In the genomic region with DNA sequence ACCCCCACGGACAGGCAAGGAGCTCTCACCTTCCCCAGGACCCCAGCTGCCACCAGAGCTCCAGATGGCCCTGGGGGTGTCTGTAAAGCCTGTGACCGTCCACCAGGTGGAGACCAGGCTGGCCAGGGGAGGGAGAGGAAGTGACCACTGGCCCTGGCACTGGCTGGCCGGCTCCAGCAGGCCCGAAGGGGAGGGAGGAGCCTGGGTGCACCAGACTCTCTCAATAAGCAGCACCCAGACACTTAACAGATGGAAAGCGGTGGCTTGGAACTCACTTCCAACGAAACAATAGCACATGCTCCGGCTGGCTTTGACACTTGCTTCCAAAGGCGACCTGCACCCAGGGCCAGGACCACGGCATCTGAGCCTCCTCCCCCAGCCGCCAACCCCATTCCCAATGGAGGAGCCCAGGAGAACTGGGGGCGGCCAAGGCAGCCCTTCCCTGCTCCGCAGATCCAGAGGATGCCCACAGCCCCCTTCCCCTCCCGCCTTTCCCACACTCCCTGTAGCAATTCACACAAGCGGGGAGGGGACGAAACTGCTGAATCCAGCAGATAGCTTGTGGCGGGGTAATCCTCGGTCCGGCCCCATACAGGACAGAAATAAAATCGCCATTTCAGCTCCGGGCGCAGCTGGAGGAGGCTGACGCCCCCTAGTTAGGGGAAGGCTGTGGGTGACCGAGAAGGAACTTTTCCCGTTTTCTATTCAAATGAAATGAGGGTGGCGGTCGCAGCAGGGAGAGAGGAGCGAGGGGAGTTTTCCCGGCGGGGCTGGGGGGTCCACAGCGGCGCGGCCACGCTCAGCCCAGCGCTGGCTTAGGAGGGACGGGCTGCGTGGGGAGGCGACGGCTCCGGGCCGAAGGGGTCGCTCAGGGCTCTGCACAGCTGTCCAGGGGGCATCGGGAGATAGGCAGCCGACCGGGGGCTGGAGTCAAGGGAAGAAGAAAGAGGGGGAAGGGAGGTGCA, we compare ENCODE assay signal across 8 cellular contexts. TPM values are rescaled to one million over a fixed set of nuclear protein-coding genes. Genes with fewer than 3 reads are reported as not detected.
DNase-seq lines count a peak whose midpoint lies in the region; ATAC-seq, FAIRE-seq and TF ChIP-seq lines count a peak whose summit lies in the region.

No MANE protein-coding gene starts in this region.

- peak overlapping the region; percentile 42 for H3K27ac Mint-ChIP-seq in activated T-helper 2 cell treated with anti-CD3 and anti-CD28 coated beads, Interferon-gamma antibody, Interleukin-2, Interleukin-4, amounts not matched to agents 10 μg/mL and 5 μg/mL and 100 μg/mL, durations not matched to agents 14 hours and 24 hours and 36 hours

- no peak overlapping the region for H3K27ac ChIP-seq in BLaER1
- H3K27ac ChIP-seq in HUES64 (ENCODE audit: low read depth, low read length), result peak overlapping the region; percentile 68
- H3K27ac ChIP-seq in heart right ventricle, result peak overlapping the region in 7 of 10 donors; percentile 14 to 73 (median 62)
- peak overlapping the region; percentile 11 to 73 (median 62) for H3K27ac ChIP-seq in pancreas

- ATAC-seq in heart right ventricle (peak; percentile 79 to 90 (median 86)), pancreas (peak; percentile 75 to 90 (median 86)), GM19455 (IDR thresholded peaks at IDR 0.05; ENCODE audit: unreplicated experiment) (no peak)

- peak overlapping the region; percentile 77 for H3K4me3 Mint-ChIP-seq in activated T-helper 2 cell treated with anti-CD3 and anti-CD28 coated beads, Interferon-gamma antibody, Interleukin-2, Interleukin-4, amounts not matched to agents 10 μg/mL and 5 μg/mL and 100 μg/mL, durations not matched to agents 14 hours and 24 hours and 36 hours (ENCODE audit: low read depth)

- no peak for DNase-seq in activated T-helper 2 cell treated with anti-CD3 and anti-CD28 coated beads, Interferon-gamma antibody, Interleukin-2, Interleukin-4, amounts not matched to agents 10 μg/mL and 5 μg/mL and 100 μg/mL, durations not matched to agents 14 hours and 24 hours and 36 hours (ENCODE audit: low spot score)
- DNase-seq in heart right ventricle, result peak; percentile 63 to 65
- peak; percentile 58 to 86 (median 74) for DNase-seq in pancreas
- DNase-seq in UCSD-AML1 (lab: John Stamatoyannopoulos, UW; ENCODE audit: unreplicated experiment), result no peak
- no peak for DNase-seq in KG1 (lab: John Stamatoyannopoulos, UW)

- H3K9me3 ChIP-seq in BLaER1, result no peaks in the 10 kb centered on the region
- H3K9me3 ChIP-seq in HUES64 (ENCODE audit: insufficient read depth, low read depth, low read length), result no peaks in the 10 kb centered on the region
- H3K9me3 ChIP-seq in heart right ventricle, result no peaks in the 10 kb centered on the region
- H3K9me3 ChIP-seq in pancreas, result no peaks in the 10 kb centered on the region

- H3K27me3 ChIP-seq in BLaER1, result peaks cover 78% of the 10 kb centered on the region
- no peaks in the 10 kb centered on the region; the same call in 1 of the 2 replicates for H3K27me3 ChIP-seq in HUES64 (ENCODE audit: insufficient read depth, low read length)
- peaks cover 0 to 56% (median 34%) of the 10 kb centered on the region in 7 donors for H3K27me3 ChIP-seq in heart right ventricle
- no peaks in the 10 kb centered on the region for H3K27me3 ChIP-seq in pancreas

- intact Hi-C loops in activated T-helper 2 cell treated with anti-CD3 and anti-CD28 coated beads, Interferon-gamma antibody, Interleukin-2, Interleukin-4, amounts not matched to agents 10 μg/mL and 5 μg/mL and 100 μg/mL, durations not matched to agents 14 hours and 24 hours and 36 hours (cut with micrococcal nuclease), result loop anchor here (5.0 kb wide), 2 partner anchors 164 to 179 kb away; no protein-coding TSS in a partner anchor
- intact Hi-C loops in heart right ventricle (cut with DNase I), result loop anchor here in 9 of 10 donors (2.0 to 10.0 kb wide), 7 partner anchors 58 to 166 kb away; no protein-coding TSS in a partner anchor
- intact Hi-C loops in pancreas (cut with DNase I), result no loop called here

- 5% methylated on average over 44 of the region's 44 CpGs for WGBS in HUES64
- WGBS in heart right ventricle, 2 donors, result 5 to 6% methylated on average over 41 to 44 of the region's 44 CpGs
- 13 to 17% methylated on average over 34 to 44 of the region's 44 CpGs for WGBS in pancreas, 2 donors

- TF ChIP-seq CTCF in heart right ventricle (IDR thresholded peaks at IDR 0.05), result peak; percentile 31 to 72 (median 58)
- peak; percentile 10 to 38 (median 22) for TF ChIP-seq CTCF in pancreas (IDR thresholded peaks at IDR 0.05)

- no peak for FAIRE-seq in pancreas (lab: Jason Lieb, UNC)

- no peaks in the 10 kb centered on the region for H3K9me3 Mint-ChIP-seq in activated T-helper 2 cell treated with anti-CD3 and anti-CD28 coated beads, Interferon-gamma antibody, Interleukin-2, Interleukin-4, amounts not matched to agents 10 μg/mL and 5 μg/mL and 100 μg/mL, durations not matched to agents 14 hours and 24 hours and 36 hours

- H3K4me1 Mint-ChIP-seq in activated T-helper 2 cell treated with anti-CD3 and anti-CD28 coated beads, Interferon-gamma antibody, Interleukin-2, Interleukin-4, amounts not matched to agents 10 μg/mL and 5 μg/mL and 100 μg/mL, durations not matched to agents 14 hours and 24 hours and 36 hours (ENCODE audit: low read depth), result peaks cover 8% of the 10 kb centered on the region

- H3K4me1 ChIP-seq in BLaER1, result peaks cover 48% of the 10 kb centered on the region
- H3K4me1 ChIP-seq in HUES64 (ENCODE audit: insufficient read depth, low read length), result peaks cover 37% of the 10 kb centered on the region
- H3K4me1 ChIP-seq in heart right ventricle, result peaks cover 0 to 39% (median 27%) of the 10 kb centered on the region in 9 donors
- peaks cover 0 to 9% (median 3%) of the 10 kb centered on the region in 3 donors for H3K4me1 ChIP-seq in pancreas

- no peaks in the 10 kb centered on the region for H3K36me3 Mint-ChIP-seq in activated T-helper 2 cell treated with anti-CD3 and anti-CD28 coated beads, Interferon-gamma antibody, Interleukin-2, Interleukin-4, amounts not matched to agents 10 μg/mL and 5 μg/mL and 100 μg/mL, durations not matched to agents 14 hours and 24 hours and 36 hours (ENCODE audit: low read depth)

- H4K20me1 ChIP-seq in BLaER1, result peaks cover 71% of the 10 kb centered on the region

- no peak overlapping the region for H3K9ac ChIP-seq in BLaER1
- peak overlapping the region; percentile 73 for H3K9ac ChIP-seq in HUES64 (ENCODE audit: low read depth, low read length)

- H3K4me3 ChIP-seq in BLaER1 (no peak overlapping the region), HUES64 (ENCODE audit: low read length) (peak overlapping the region; percentile 85), heart right ventricle (peak overlapping the region in 9 of 10 donors; percentile 7 to 74 (median 60)), pancreas (peak overlapping the region in 2 of 4 donors; percentile 45 to 48)

- H3K36me3 ChIP-seq in BLaER1 (no peaks in the 10 kb centered on the region), HUES64 (ENCODE audit: insufficient read depth, low read length) (no peaks in the 10 kb centered on the region), heart right ventricle (no peaks in the 10 kb centered on the region), pancreas (no peaks in the 10 kb centered on the region)

- H3K4me2 ChIP-seq in BLaER1, result peak overlapping the region; percentile 59

- peaks cover 29% of the 10 kb centered on the region for H3K27me3 Mint-ChIP-seq in activated T-helper 2 cell treated with anti-CD3 and anti-CD28 coated beads, Interferon-gamma antibody, Interleukin-2, Interleukin-4, amounts not matched to agents 10 μg/mL and 5 μg/mL and 100 μg/mL, durations not matched to agents 14 hours and 24 hours and 36 hours (ENCODE audit: low read depth)

RNA-seq across cellular contexts. Expression of a gene that starts 0.6 kb away (rescaled TPM):
- 25.6 TPM for polyA plus RNA-seq in HUES64 (2013, experiment 1 of 2)
- polyA plus RNA-seq in HUES64 (2013, experiment 2 of 2), result 34.4 TPM
- total RNA-seq in activated T-helper 2 cell treated with anti-CD3 and anti-CD28 coated beads, Interferon-gamma antibody, Interleukin-2, Interleukin-4, amounts not matched to agents 10 μg/mL and 5 μg/mL and 100 μg/mL, durations not matched to agents 14 hours and 24 hours and 36 hours, result 16.6 and 17.5 TPM in 2 replicates
- total RNA-seq in heart right ventricle (1 to 10 TPM; 1.2 to 5.0 (median 1.9) TPM), pancreas (1 to 10 TPM; 1.2 to 6.2 (median 4.3) TPM)
- polyA plus RNA-seq in heart right ventricle (1 to 10 TPM; 4.3 to 7.0 TPM), pancreas (10 to 100 TPM in 1 of 2 donors, 1 to 10 TPM in 1; 8.1 to 14.4 TPM)

Comparison
In these comparisons a context has a peak if more than half of its experiments do, and no peak if none do; other contexts are left out.
1. DNase-seq: peak in heart right ventricle (2 of 2) and pancreas (6 of 6); none in activated T-helper 2 cell treated with anti-CD3 and anti-CD28 coated beads, Interferon-gamma antibody, Interleukin-2, Interleukin-4, amounts not matched to agents 10 μg/mL and 5 μg/mL and 100 μg/mL, durations not matched to agents 14 hours and 24 hours and 36 hours (single experiment), UCSD-AML1 (single experiment) and KG1 (single experiment).
2. intact Hi-C loops: an anchor here in activated T-helper 2 cell treated with anti-CD3 and anti-CD28 coated beads, Interferon-gamma antibody, Interleukin-2, Interleukin-4, amounts not matched to agents 10 μg/mL and 5 μg/mL and 100 μg/mL, durations not matched to agents 14 hours and 24 hours and 36 hours (5.0 kb wide) and heart right ventricle (2.0 to 10.0 kb wide); none called in pancreas.